Comparison of ENCODE assay signal across 8 cellular contexts in the genomic region with DNA sequence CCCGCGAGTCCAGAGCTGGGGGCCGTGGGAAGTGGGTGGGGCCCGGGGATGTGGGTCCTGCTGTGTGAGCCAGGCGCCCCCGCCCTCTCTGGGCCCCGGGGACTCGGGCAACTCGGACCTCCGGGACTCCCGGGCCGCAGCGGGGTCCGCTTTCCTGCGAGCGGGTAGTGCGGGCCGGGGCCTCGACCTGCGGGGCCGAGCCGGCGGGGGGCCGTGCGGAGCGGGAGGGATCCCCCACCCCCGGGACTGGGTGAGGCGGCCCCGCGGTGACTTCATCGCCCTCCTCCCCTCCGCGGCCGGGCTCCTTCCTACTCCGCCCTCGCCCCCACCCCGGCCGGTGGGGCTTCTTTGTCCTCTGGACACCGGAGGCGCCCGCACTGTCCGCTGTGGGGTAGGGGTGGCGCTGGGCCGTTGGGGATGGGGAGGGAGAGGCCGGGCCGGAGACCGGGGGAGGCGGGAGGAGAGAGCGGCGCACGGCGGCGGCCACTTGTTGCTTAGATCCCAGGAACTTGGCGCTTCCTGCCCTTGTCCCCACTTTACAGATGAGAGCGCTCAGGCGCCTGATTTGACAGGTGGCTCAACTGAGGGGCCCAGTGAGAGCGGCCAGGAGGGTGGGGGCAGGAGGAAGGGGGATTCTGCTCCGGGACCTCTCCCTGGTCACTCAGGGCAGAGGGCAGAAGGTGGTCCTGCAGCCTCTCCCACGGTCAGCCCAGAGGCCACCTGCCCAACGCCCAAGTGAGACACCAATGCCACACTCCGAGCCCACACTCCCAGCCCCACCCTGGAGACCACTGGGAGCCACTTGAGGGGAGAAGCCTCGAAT. TPM values are rescaled to one million over a fixed set of nuclear protein-coding genes. Genes with fewer than 3 reads are reported as not detected.
DNase-seq lines count a peak whose midpoint lies in the region; ATAC-seq lines count a peak whose summit lies in the region.

No MANE protein-coding gene starts in this region.

- peak overlapping the region; percentile 75 to 96 (median 83) for H3K4me3 Mint-ChIP-seq in T-cell
- H3K4me3 Mint-ChIP-seq in central memory CD8-positive, alpha-beta T cell: peak overlapping the region; percentile 88

- POLR2A ChIA-PET in T-cell (lab: Charles Lee): no interaction called here

- peak overlapping the region; percentile 89 to 93 for H3K27ac Mint-ChIP-seq in T-cell
- peak overlapping the region; percentile 60 for H3K27ac Mint-ChIP-seq in central memory CD8-positive, alpha-beta T cell (ENCODE audit: low read depth)

- CTCF ChIA-PET in T-cell (lab: Charles Lee): interaction anchor here in 1 of 2 donors (1.1 to 2.5 kb wide), 2 partner anchors 42 kb away, joined by 3 to 17 read pairs; no protein-coding TSS in a partner anchor

- H3K27me3 Mint-ChIP-seq in T-cell: no peaks in the 10 kb centered on the region
- no peaks in the 10 kb centered on the region for H3K27me3 Mint-ChIP-seq in central memory CD8-positive, alpha-beta T cell

- peak; percentile 12 for ATAC-seq in HG02852 (IDR thresholded peaks at IDR 0.05; ENCODE audit: unreplicated experiment)
- peak in 3 of 4 experiments; percentile 2 to 6 (median 4) for ATAC-seq in T-cell (replicated peaks in 1 of 4)
- no peak for ATAC-seq in central memory CD8-positive, alpha-beta T cell (replicated peaks; ENCODE audit: extremely low read depth, poor library complexity, severe bottlenecking)
- ATAC-seq in left lobe of liver: peak; percentile 27

- peaks cover 11% of the 10 kb centered on the region for H3K36me3 Mint-ChIP-seq in T-cell
- H3K36me3 Mint-ChIP-seq in central memory CD8-positive, alpha-beta T cell (ENCODE audit: insufficient read depth): peaks cover 20% of the 10 kb centered on the region

- peaks cover 40 to 56% (median 47%) of the 10 kb centered on the region in 3 donors for H3K4me1 Mint-ChIP-seq in T-cell
- H3K4me1 Mint-ChIP-seq in central memory CD8-positive, alpha-beta T cell: peaks cover 42% of the 10 kb centered on the region

- in situ Hi-C loops in KBM-7 (cut with MboI; ENCODE audit: low pct_unique_long_range_greater_than_20kb, low sequenced_read_pairs): no loop called here

- peak; percentile 58 for DNase-seq in ELR (ENCODE audit: low read depth)
- peak in 6 of 34 experiments; percentile 21 to 34 (median 26) for DNase-seq in T-cell
- no peak for DNase-seq in central memory CD8-positive, alpha-beta T cell (ENCODE audit: low spot score in 2 of 2)
- no peak for DNase-seq in left lobe of liver (ENCODE audit: low spot score)
- DNase-seq in stimulated activated CD8-positive, alpha-beta memory T cell treated with anti-CD3 and anti-CD28 coated beads, Interleukin-4, amount 100 ng/mL, for 24 hours (ENCODE audit: low read depth): peak; percentile 20
- DNase-seq in NCI-H2081 treated with DMSO at 0.1 percent for 48 hours (lab: John Stamatoyannopoulos, UW): no peak
- no peak for DNase-seq in KBM-7

- peaks cover 0 to 4% (median 0%) of the 10 kb centered on the region in 3 donors for H3K9me3 Mint-ChIP-seq in T-cell
- H3K9me3 Mint-ChIP-seq in central memory CD8-positive, alpha-beta T cell: no peaks in the 10 kb centered on the region

RNA-seq across cellular contexts. Expression of gene CMTM3, which starts 0.9 kb away (rescaled TPM):
- total RNA-seq in T-cell (10 to 100 TPM; 63.5 to 84.8 (median 75.4) TPM), left lobe of liver (2.0 TPM)

RNA-seq across cellular contexts. Expression of gene CMTM2, which starts 26.1 kb away (rescaled TPM):
- total RNA-seq in T-cell (under 1 TPM in 2 of 5 donors, not detected in 3; 0.26 to 0.62 TPM), left lobe of liver (not detected)

RNA-seq across cellular contexts. Expression of gene CMTM1, which starts 39.1 kb away (rescaled TPM):
- total RNA-seq in T-cell (10 to 100 TPM in 3 of 5 donors, 1 to 10 TPM in 1, under 1 TPM in 1; 0.95 to 12.9 (median 10.3) TPM), left lobe of liver (0.98 TPM)

RNA-seq across cellular contexts. Expression of gene CKLF, which starts 53.0 kb away (rescaled TPM):
- 10 to 100 TPM; 25.3 to 67.8 (median 58.3) TPM for total RNA-seq in T-cell
- 10.5 TPM for total RNA-seq in left lobe of liver

RNA-seq across cellular contexts. Expression of gene TK2, which starts 55.5 kb away (rescaled TPM):
- 10 to 100 TPM in 2 of 5 donors, 1 to 10 TPM in 3; 4.6 to 10.8 (median 8.4) TPM for total RNA-seq in T-cell
- 39.0 TPM for total RNA-seq in left lobe of liver

Comparison
In these comparisons a context has a peak if more than half of its experiments do, and no peak if none do; other contexts are left out.
1. DNase-seq: peak in ELR (single experiment) and stimulated activated CD8-positive, alpha-beta memory T cell treated with anti-CD3 and anti-CD28 coated beads, Interleukin-4, amount 100 ng/mL, for 24 hours (single experiment); none in central memory CD8-positive, alpha-beta T cell (0 of 2), left lobe of liver (single experiment), NCI-H2081 treated with DMSO at 0.1 percent for 48 hours (single experiment) and KBM-7 (single experiment).
2. RNA of gene CMTM3, which starts 0.9 kb away (total RNA-seq): 63.5 to 84.8 TPM in T-cell; 2.0 TPM in left lobe of liver (single experiment); every median in the first group is over 10 times any median in the second.